1 cellular context compared by ENCODE assay signal in the genomic region with DNA sequence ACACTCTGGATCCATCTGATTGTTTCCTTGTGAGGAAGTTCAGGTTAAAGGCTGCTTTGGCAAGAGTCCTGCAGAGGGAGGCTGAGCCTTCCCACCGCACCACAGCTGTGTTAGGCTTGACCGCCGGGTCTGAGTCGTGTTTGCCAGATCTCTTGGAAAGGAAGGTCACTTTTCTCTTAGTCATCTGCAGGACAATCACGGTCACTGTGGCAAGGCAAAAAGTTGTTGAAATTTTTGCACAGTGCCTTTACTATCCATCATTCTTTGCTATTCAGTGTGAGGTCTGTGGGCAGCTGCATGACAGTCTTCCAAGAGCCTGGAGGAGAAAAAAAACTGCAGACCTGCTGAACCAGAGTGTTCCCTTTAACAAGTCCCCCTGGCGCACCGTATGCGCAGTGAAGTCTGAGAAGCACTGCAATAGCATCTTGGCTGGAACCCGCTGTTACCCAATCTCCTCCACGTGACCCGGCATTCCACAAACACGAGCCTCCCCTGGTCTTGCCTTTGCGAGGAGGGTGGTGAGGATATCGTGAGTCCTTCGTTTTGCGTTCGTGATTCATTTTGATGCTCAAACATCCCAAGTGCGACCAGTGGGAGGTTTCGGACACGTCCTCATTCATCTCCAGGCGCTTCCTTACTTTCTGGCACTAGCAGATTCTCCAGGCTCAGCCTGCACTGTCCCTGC.
TF ChIP-seq lines count a peak whose summit lies in the region.

No MANE protein-coding gene starts in this region.

TF ChIP-seq in H1, 55 proteins besides CTCF, POLR2A, EP300 and RAD21:
- no peak for TF ChIP-seq YY1 (IDR thresholded peaks at IDR 0.05; ENCODE audit: low read depth, low read length)
TF ChIP-seq in H1: peak in this region for 0.
